Comparison of ENCODE assay signal across 14 cellular contexts in genomic region chr5:166493627-166494026, GRCh38.
"Had no signal": no experiment of that assay in that cellular context is flagged by ENCODE, and none has a peak within 500 bp of the region (broad histone marks: within the 10 kb centered on the region; RNA-seq: fewer than 3 reads in every experiment).

No MANE protein-coding gene starts in this region.

- H3K4me3 ChIP-seq: lower lobe of right lung, neural progenitor cell, ovary, upper lobe of right lung had no signal

- ATAC-seq: activated CD8-positive, alpha-beta memory T cell treated with anti-CD3 and anti-CD28 coated beads, Interleukin-2, amount 10 ng/mL, durations not matched to agents 7 days and 5 days; SK-N-SH treated with all-trans-retinoic acid at 6 μM for 48 hours; upper lobe of right lung had no signal

- H3K9me3 ChIP-seq: lower lobe of right lung, ovary, upper lobe of right lung had no signal

- H3K27ac ChIP-seq: lower lobe of right lung, neural progenitor cell, ovary, VCaP had no signal

- H3K36me3 ChIP-seq: lower lobe of right lung, neural progenitor cell, ovary, upper lobe of right lung had no signal

- H3K4me1 ChIP-seq: lower lobe of right lung, upper lobe of right lung had no signal

- H3K9ac ChIP-seq: neural progenitor cell had no signal

- H3K4me2 ChIP-seq: neural progenitor cell had no signal

- H3K27me3 ChIP-seq: neural progenitor cell, ovary, upper lobe of right lung had no signal

- DNase-seq: activated CD4-positive, alpha-beta T cell treated with anti-CD3 and anti-CD28 coated beads for 1 hour; activated CD4-positive, alpha-beta T cell treated with anti-CD3 and anti-CD28 coated beads, Interleukin-2, amount 50 U/mL, for 4 hours; activated CD8-positive, alpha-beta memory T cell treated with anti-CD3 and anti-CD28 coated beads, Interleukin-2, amount 10 ng/mL, durations not matched to agents 7 days and 5 days; activated naive CD4-positive, alpha-beta T cell treated with anti-CD3 and anti-CD28 coated beads, Interleukin-2, amount 50 U/mL, for 16 hours; activated T-cell treated with anti-CD3 and anti-CD28 coated beads, Interleukin-2, amount 50 U/mL, for 1 hour; erythroblast; islet precursor cell; lower lobe of right lung; small intestine; upper lobe of right lung had no signal

- H2AFZ ChIP-seq: neural progenitor cell had no signal
